Comparison of ENCODE assay signal across 15 cellular contexts in genomic region chr15:90860942-90861675, GRCh38. TPM values are rescaled to one million over a fixed set of nuclear protein-coding genes. Genes with fewer than 3 reads are reported as not detected.
DNase-seq lines count a peak whose midpoint lies in the region; ATAC-seq, FAIRE-seq and TF ChIP-seq lines count a peak whose summit lies in the region.
"Had no signal": no experiment of that assay in that cellular context is flagged by ENCODE, and none has a peak within 500 bp of the region (broad histone marks: within the 10 kb centered on the region; RNA-seq: fewer than 3 reads in every experiment).

No MANE protein-coding gene starts in this region.

- ATAC-seq in left colon (peak; percentile 71), HG02610 (IDR thresholded peaks at IDR 0.05; ENCODE audit: unreplicated experiment) (no peak), HG03196 (IDR thresholded peaks at IDR 0.05; ENCODE audit: unreplicated experiment) (no peak)
- ATAC-seq: SK-N-SH treated with all-trans-retinoic acid at 6 μM for 48 hours had no signal

- DNase-seq in GM12891 (ENCODE audit: insufficient read length, low spot score) = no peak
- peak; percentile 86 for DNase-seq in NCI-H146 (lab: John Stamatoyannopoulos, UW)
- peak; percentile 95 for DNase-seq in SHP77 treated with DMSO at 0.1 percent for 48 hours (lab: John Stamatoyannopoulos, UW)
- peak in 1 of 2 donors; percentile 38 for DNase-seq in left colon
- no peak for DNase-seq in glomerular visceral epithelial cell (ENCODE audit: extremely low spot score)
- DNase-seq in globus pallidus (ENCODE audit: low spot score) = no peak
- DNase-seq: activated CD4-positive, alpha-beta T cell treated with anti-CD3 and anti-CD28 coated beads for 4 hours; activated naive CD4-positive, alpha-beta T cell treated with anti-CD3 and anti-CD28 coated beads, Interleukin-2, amount 50 U/mL, for 16 hours; DMS79; foreskin melanocyte; NCI-H524; occipital lobe had no signal

- TF ChIP-seq POLR2A in GM12891 (IDR thresholded peaks at IDR 0.05; ENCODE audit: low read depth, low read length) = no peak

- peak; percentile 9 for FAIRE-seq in GM12891 (lab: Jason Lieb, UNC)

- intact Hi-C loops in left colon (cut with DNase I, micrococcal nuclease) = no loop called here

TF ChIP-seq in GM12891, 5 proteins besides CTCF, POLR2A, EP300 and RAD21:
- TF ChIP-seq PAX5 (IDR thresholded peaks at IDR 0.05; ENCODE audit: insufficient read depth, low read length, severe bottlenecking) (no peak), SPI1 (IDR thresholded peaks at IDR 0.05; ENCODE audit: low read depth, low read length) (no peak), POLR2AphosphoS5 (IDR thresholded peaks at IDR 0.05; ENCODE audit: low read depth, low read length) (no peak), TAF1 (IDR thresholded peaks at IDR 0.05; ENCODE audit: low read depth, low read length) (no peak), POU2F2 (IDR thresholded peaks at IDR 0.05; ENCODE audit: low read depth, low read length) (no peak)

RNA-seq across cellular contexts. Expression of gene FURIN, which starts 7.3 kb away (rescaled TPM):
- polyA plus RNA-seq in GM12891 (2012; ENCODE audit: low read depth, missing spikeins) = 28.0 TPM
- 100 to 1,000 TPM in 1 of 2 donors, 10 to 100 TPM in 1; 74.0 to 101 TPM for total RNA-seq in left colon

RNA-seq across cellular contexts. Expression of gene FES, which starts 23.2 kb away (rescaled TPM):
- 9.3 TPM for polyA plus RNA-seq in GM12891 (2012; ENCODE audit: low read depth, missing spikeins)
- total RNA-seq in left colon = 1 to 10 TPM; 5.1 to 10.0 TPM

RNA-seq across cellular contexts. Expression of gene MAN2A2, which starts 42.0 kb away (rescaled TPM):
- polyA plus RNA-seq in GM12891 (2012; ENCODE audit: low read depth, missing spikeins) = 43.2 TPM
- 10 to 100 TPM; 48.4 to 63.7 TPM for total RNA-seq in left colon

Comparison
In these comparisons a context has a peak if more than half of its experiments do, and no peak if none do; other contexts are left out.
1. DNase-seq: peak in NCI-H146 (single experiment) and SHP77 treated with DMSO at 0.1 percent for 48 hours (single experiment); none in GM12891 (single experiment), glomerular visceral epithelial cell (single experiment) and globus pallidus (single experiment).